8 cellular contexts compared by ENCODE assay signal in the genomic region with DNA sequence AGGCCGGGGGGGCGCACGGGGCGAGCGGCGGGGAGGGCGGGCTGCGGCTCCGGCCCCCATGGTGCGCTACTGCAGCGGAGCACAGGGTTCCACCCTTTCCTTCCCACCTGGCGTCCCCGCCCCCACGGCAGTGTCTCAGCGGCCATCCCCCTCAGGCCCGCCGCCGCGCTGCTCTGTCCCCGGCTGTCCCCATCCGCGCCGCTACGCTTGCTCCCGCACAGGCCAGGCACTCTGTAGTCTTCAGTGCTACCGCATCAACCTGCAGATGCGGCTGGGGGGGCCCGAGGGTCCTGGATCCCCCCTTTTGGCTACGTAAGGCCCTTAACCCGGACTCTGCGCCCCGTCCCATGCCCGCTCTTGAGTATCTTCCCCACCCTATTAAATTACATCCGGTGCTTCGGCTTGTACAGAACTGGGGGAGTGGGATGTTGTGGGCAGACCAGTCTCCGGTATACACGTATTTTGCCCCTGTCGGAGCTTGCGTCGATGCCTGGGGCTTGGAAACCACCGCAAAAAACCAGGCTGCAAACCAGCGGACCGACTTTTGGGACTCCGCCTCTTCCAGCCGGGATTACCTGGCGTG. TPM values are rescaled to one million over a fixed set of nuclear protein-coding genes. Genes with fewer than 3 reads are reported as not detected.
A peak's percentile ranks its signal among the peaks of the same experiment; 100 is the strongest.
DNase-seq lines count a peak whose midpoint lies in the region; ATAC-seq and TF ChIP-seq lines count a peak whose summit lies in the region.

No MANE protein-coding gene starts in this region.

- peak overlapping the region; percentile 22 for H3K4ac ChIP-seq in mesendoderm (ENCODE audit: low read depth, low read length)

- no peak for TF ChIP-seq CTCF in colonic mucosa (IDR thresholded peaks at IDR 0.05)

- H2AK5ac ChIP-seq in mesendoderm (ENCODE audit: low read length), result no peak overlapping the region

- H3K27me3 ChIP-seq in colonic mucosa, result no peaks in the 10 kb centered on the region
- no peaks in the 10 kb centered on the region for H3K27me3 ChIP-seq in mesendoderm (ENCODE audit: insufficient read depth, low read length, poor library complexity)

- H3K4me1 ChIP-seq in colonic mucosa, result peaks cover 15% of the 10 kb centered on the region
- H3K4me1 ChIP-seq in mesendoderm (ENCODE audit: control insufficient read depth, low read depth, low read length), result peaks cover 6% of the 10 kb centered on the region

- no peak overlapping the region for H4K8ac ChIP-seq in mesendoderm (ENCODE audit: low read depth, low read length)

- peak overlapping the region; percentile 34 for H3K18ac ChIP-seq in mesendoderm (ENCODE audit: low read length)

- no peak overlapping the region for H3K23ac ChIP-seq in mesendoderm (ENCODE audit: low read length)

- DNase-seq in NCI-H146 treated with DMSO at 0.1 percent for 48 hours (lab: John Stamatoyannopoulos, UW; ENCODE audit: unreplicated experiment) (peak; percentile 74), colonic mucosa (peak; percentile 83), mesendoderm (peak; percentile 80), HCEC 1CT (no peak)
- peak; percentile 87 for DNase-seq in activated CD4-positive, alpha-beta T cell treated with anti-CD3 and anti-CD28 coated beads for 48 hours
- peak; percentile 66 to 70 for DNase-seq in stimulated activated CD8-positive, alpha-beta memory T cell treated with anti-CD3 and anti-CD28 coated beads, Interleukin-2, amount 100 ng/mL, for 1 hour (ENCODE audit: low read depth in 2 of 2)

- H3K79me1 ChIP-seq in mesendoderm (ENCODE audit: low read length), result peaks cover 10% of the 10 kb centered on the region

- H3K79me2 ChIP-seq in mesendoderm (ENCODE audit: control insufficient read depth, insufficient read depth, low read length), result peaks cover 9% of the 10 kb centered on the region

- H3K27ac ChIP-seq in colonic mucosa, result peak overlapping the region; percentile 100
- peak overlapping the region; percentile 93 for H3K27ac ChIP-seq in mesendoderm (ENCODE audit: low read depth, low read length)

- no peak overlapping the region for H2BK120ac ChIP-seq in mesendoderm (ENCODE audit: low read depth, low read length)

- H3K4me2 ChIP-seq in mesendoderm (ENCODE audit: low read length), result peak overlapping the region; percentile 86

- no peaks in the 10 kb centered on the region for H3K9me3 ChIP-seq in colonic mucosa

- whole genome bisulfite sequencing in mesendoderm (ENCODE audit: extremely low coverage, insufficient coverage, low lambda C conversion rate), result no CpG with 5 or more reads among the region's 46 CpGs

- peak overlapping the region; percentile 97 for H3K56ac ChIP-seq in mesendoderm (ENCODE audit: low read length)

- no peak overlapping the region for H2BK15ac ChIP-seq in mesendoderm (replicated peaks; ENCODE audit: low read depth)

- ATAC-seq in GM18498 (IDR thresholded peaks at IDR 0.05; ENCODE audit: unreplicated experiment), result peak; percentile 40
- ATAC-seq in HG02571 (IDR thresholded peaks at IDR 0.05; ENCODE audit: unreplicated experiment), result peak; percentile 30

- H3K9ac ChIP-seq in colonic mucosa (ENCODE audit: low read depth in 2 of 2, low read length in 2 of 2) (peak overlapping the region; percentile 94 to 98), mesendoderm (ENCODE audit: low read length) (peak overlapping the region; percentile 93)

- intact Hi-C loops in colonic mucosa (cut with DNase I), result no loop called here

- no peak overlapping the region for H4K5ac ChIP-seq in mesendoderm (ENCODE audit: low read length)

- H3K36me3 ChIP-seq in colonic mucosa (no peaks in the 10 kb centered on the region), mesendoderm (ENCODE audit: control insufficient read depth, insufficient read depth, low read length) (peaks cover 3% of the 10 kb centered on the region)

- peak overlapping the region; percentile 68 for H3K4me3 ChIP-seq in colonic mucosa
- peak overlapping the region; percentile 68 for H3K4me3 ChIP-seq in mesendoderm (ENCODE audit: low read length)

- H2BK5ac ChIP-seq in mesendoderm (ENCODE audit: low read length), result peak overlapping the region; percentile 76

RNA-seq across cellular contexts. Expression of gene WBP1, which starts 0.6 kb away (rescaled TPM):
- total RNA-seq in colonic mucosa, result 10 to 100 TPM; 47.6 to 48.3 TPM
- 46.3 TPM for polyA plus RNA-seq in mesendoderm (2013, experiment 1 of 2)
- 45.2 TPM for polyA plus RNA-seq in mesendoderm (2013, experiment 2 of 2)

RNA-seq across cellular contexts. Expression of gene INO80B, which starts 2.8 kb away (rescaled TPM):
- total RNA-seq in colonic mucosa, result 10 to 100 TPM; 18.2 to 23.9 TPM
- polyA plus RNA-seq in mesendoderm (2013, experiment 1 of 2), result 11.3 TPM
- 11.5 TPM for polyA plus RNA-seq in mesendoderm (2013, experiment 2 of 2)

RNA-seq across cellular contexts. Expression of gene MOGS, which starts 7.5 kb away (rescaled TPM):
- 10 to 100 TPM; 42.4 to 86.2 TPM for total RNA-seq in colonic mucosa
- 28.9 TPM for polyA plus RNA-seq in mesendoderm (2013, experiment 1 of 2)
- 30.5 TPM for polyA plus RNA-seq in mesendoderm (2013, experiment 2 of 2)

RNA-seq across cellular contexts. Expression of gene MRPL53, which starts 14.8 kb away (rescaled TPM):
- total RNA-seq in colonic mucosa, result 10 to 100 TPM; 64.6 to 90.3 TPM
- polyA plus RNA-seq in mesendoderm (2013, experiment 1 of 2), result 70.2 TPM
- 67.5 TPM for polyA plus RNA-seq in mesendoderm (2013, experiment 2 of 2)

RNA-seq across cellular contexts. Expression of gene RTKN, which starts 15.9 kb away (rescaled TPM):
- total RNA-seq in colonic mucosa, result 10 to 100 TPM; 51.4 to 89.9 TPM
- 32.8 TPM for polyA plus RNA-seq in mesendoderm (2013, experiment 1 of 2)
- polyA plus RNA-seq in mesendoderm (2013, experiment 2 of 2), result 32.7 TPM
